27 cellular contexts compared by ENCODE assay signal in genomic region chr5:126357585-126358342, GRCh38.
DNase-seq lines count a peak whose midpoint lies in the region; ATAC-seq, FAIRE-seq and TF ChIP-seq lines count a peak whose summit lies in the region.
"Had no signal": no experiment of that assay in that cellular context is flagged by ENCODE, and none has a peak within 500 bp of the region (broad histone marks: within the 10 kb centered on the region; RNA-seq: fewer than 3 reads in every experiment).

No MANE protein-coding gene starts in this region.

- H3K36me3 Mint-ChIP-seq in activated naive CD8-positive, alpha-beta T cell treated with anti-CD3 and anti-CD28 coated beads for 36 hours: no peaks in the 10 kb centered on the region
- H3K36me3 Mint-ChIP-seq: activated naive CD8-positive, alpha-beta T cell treated with anti-CD3 and anti-CD28 coated beads, Interleukin-2, amount 10 ng/mL, durations not matched to agents 7 days and 5 days; IgD-negative memory B cell; natural killer cell had no signal

- TF ChIP-seq CTCF in KMS-11 (conservative IDR thresholded peaks at IDR 0.05; ENCODE audit: low read depth, low read length) (no peak), GM12878 (IDR thresholded peaks at IDR 0.05 in 2 of 3, conservative IDR thresholded peaks at IDR 0.05 in 1 of 3; ENCODE audit: control insufficient read depth in 2 of 3, extremely low read depth in 1 of 3, insufficient read depth in 1 of 3, low read depth in 3 of 3, low read length in 3 of 3) (no peak), upper lobe of right lung (IDR thresholded peaks at IDR 0.05) (no peak)

- H3K4me2 ChIP-seq in KMS-11: peak overlapping the region; percentile 65; the same call in 1 of the 2 replicates
- no peak overlapping the region for H3K4me2 ChIP-seq in GM12878 (ENCODE audit: control insufficient read depth, insufficient read depth)
- H3K4me2 ChIP-seq: BLaER1 had no signal

- no peaks in the 10 kb centered on the region for H3K27me3 Mint-ChIP-seq in activated naive CD8-positive, alpha-beta T cell treated with anti-CD3 and anti-CD28 coated beads for 36 hours

- CTCF ChIA-PET in GM12878 (lab: Yijun Ruan, JAX): interaction anchor here (0.7 to 12.8 kb wide), 8 partner anchors 12 to 250 kb away, joined by 3 to 136 read pairs (median 3); partner anchors contain the start of gene PHAX

- H3K4me1 ChIP-seq in KMS-11 (ENCODE audit: low read depth, poor library complexity, severe bottlenecking): peaks cover 59% of the 10 kb centered on the region
- peaks cover 15% of the 10 kb centered on the region for H3K4me1 ChIP-seq in GM12878 (ENCODE audit: control insufficient read depth, insufficient read depth, low read length)
- H3K4me1 ChIP-seq in upper lobe of right lung: peaks cover 7% of the 10 kb centered on the region
- H3K4me1 ChIP-seq: psoas muscle had no signal

- intact Hi-C loops in GM12878 (cut with micrococcal nuclease; ENCODE audit: unreplicated experiment): loop anchor here (1.0 to 10.0 kb wide), 4 partner anchors 65 to 437 kb away; partner anchors contain the start of genes GRAMD2B and PHAX
- intact Hi-C loops in upper lobe of right lung (cut with DNase I): no loop called here

- H4K20me1 ChIP-seq in KMS-11 (ENCODE audit: insufficient read depth): no peaks in the 10 kb centered on the region
- H4K20me1 ChIP-seq in GM12878 (ENCODE audit: control insufficient read depth, insufficient read depth): no peaks in the 10 kb centered on the region
- H4K20me1 ChIP-seq: BLaER1 had no signal

- RAD21 ChIA-PET in GM12878 (lab: Charles Lee; ENCODE audit: unreplicated experiment): interaction anchor here (0.6 to 3.8 kb wide), 8 partner anchors 9 to 181 kb away, joined by 3 to 20 read pairs (median 4); no protein-coding TSS in a partner anchor

- H3K9ac ChIP-seq in KMS-11 (peak overlapping the region; percentile 6; the same call in 1 of the 2 replicates), GM12878 (ENCODE audit: control insufficient read depth, insufficient read depth, low read length) (no peak overlapping the region)
- H3K9ac ChIP-seq: BLaER1 had no signal

- TF ChIP-seq RAD21 in GM12878 (IDR thresholded peaks at IDR 0.05; ENCODE audit: insufficient read depth, low read depth, low read length): no peak

- no peak for TF ChIP-seq EP300 in GM12878 (IDR thresholded peaks at IDR 0.05; ENCODE audit: borderline replicate concordance in 1 of 2, control insufficient read depth in 1 of 2, low read depth in 2 of 2, low read length in 2 of 2)

- FAIRE-seq in GM12878 (lab: Jason Lieb, UNC): no peak
- FAIRE-seq: colon had no signal

- H3K27ac Mint-ChIP-seq in activated naive CD8-positive, alpha-beta T cell treated with anti-CD3 and anti-CD28 coated beads for 36 hours: no peak overlapping the region
- H3K27ac Mint-ChIP-seq: activated CD4-positive, alpha-beta T cell treated with anti-CD3 and anti-CD28 coated beads, Interleukin-2, amount 10 ng/mL, durations not matched to agents 24 days and 14 days; activated naive CD8-positive, alpha-beta T cell treated with anti-CD3 and anti-CD28 coated beads, Interleukin-2, amount 10 ng/mL, durations not matched to agents 7 days and 5 days; IgD-negative memory B cell; natural killer cell; T-helper 2 cell treated with Interferon-gamma antibody and Interleukin-4, amounts not matched to agents 5 μg/mL and 100 μg/mL, for 36 hours had no signal

- H3K79me2 ChIP-seq in KMS-11 (ENCODE audit: insufficient read depth, low read depth) (no peaks in the 10 kb centered on the region), GM12878 (ENCODE audit: control insufficient read depth, insufficient read depth, low read length) (no peaks in the 10 kb centered on the region)

- H2AFZ ChIP-seq in KMS-11 (ENCODE audit: low read depth): no peak overlapping the region
- H2AFZ ChIP-seq in GM12878 (ENCODE audit: control insufficient read depth, low read depth, low read length): no peak overlapping the region

- no peaks in the 10 kb centered on the region for H3K9me3 Mint-ChIP-seq in activated naive CD8-positive, alpha-beta T cell treated with anti-CD3 and anti-CD28 coated beads for 36 hours
- H3K9me3 Mint-ChIP-seq: activated CD4-positive, alpha-beta T cell treated with anti-CD3 and anti-CD28 coated beads, Interleukin-2, amount 10 ng/mL, durations not matched to agents 24 days and 14 days; activated naive CD8-positive, alpha-beta T cell treated with anti-CD3 and anti-CD28 coated beads, Interleukin-2, amount 10 ng/mL, durations not matched to agents 7 days and 5 days; natural killer cell; T-helper 2 cell treated with Interferon-gamma antibody and Interleukin-4, amounts not matched to agents 5 μg/mL and 100 μg/mL, for 36 hours had no signal

- in situ Hi-C loops in GM12878 (cut with MboI): loop anchor here (10.0 kb wide), 1 partner anchor 437 kb away; no protein-coding TSS in a partner anchor

- no peak overlapping the region for H3K4me3 Mint-ChIP-seq in activated naive CD8-positive, alpha-beta T cell treated with anti-CD3 and anti-CD28 coated beads for 36 hours
- H3K4me3 Mint-ChIP-seq: activated CD4-positive, alpha-beta T cell treated with anti-CD3 and anti-CD28 coated beads, Interleukin-2, amount 10 ng/mL, durations not matched to agents 24 days and 14 days; activated naive CD8-positive, alpha-beta T cell treated with anti-CD3 and anti-CD28 coated beads, Interleukin-2, amount 10 ng/mL, durations not matched to agents 7 days and 5 days; IgD-negative memory B cell; T-helper 2 cell treated with Interferon-gamma antibody and Interleukin-4, amounts not matched to agents 5 μg/mL and 100 μg/mL, for 36 hours had no signal

- SMC1A ChIA-PET in GM12878 (lab: Charles Lee; ENCODE audit: uncharacterized antibody, unreplicated experiment): interaction anchor here (0.5 to 4.0 kb wide), 13 partner anchors 11 to 186 kb away, joined by 3 to 20 read pairs (median 5); no protein-coding TSS in a partner anchor

- TF ChIP-seq POLR2A in GM12878 (IDR thresholded peaks at IDR 0.05; ENCODE audit: low read depth, low read length): no peak

- WGBS in GM12878 (ENCODE audit: insufficient coverage, insufficient replicate concordance, low lambda C conversion rate, missing lambda C conversion rate): 54% methylated on average over 4 of the region's 4 CpGs

- POLR2A ChIA-PET in GM12878 (lab: Charles Lee): interaction anchor here (1.4 kb wide), 1 partner anchor 141 kb away, joined by 3 read pairs; no protein-coding TSS in a partner anchor

- H3K4me1 Mint-ChIP-seq in activated naive CD8-positive, alpha-beta T cell treated with anti-CD3 and anti-CD28 coated beads for 36 hours: peaks cover 12% of the 10 kb centered on the region

- H3K4me3 ChIP-seq in KMS-11 (IDR thresholded peaks at IDR 0.05; ENCODE audit: insufficient read depth, low read depth, low read length): no peak overlapping the region
- H3K4me3 ChIP-seq in GM12878: no peak overlapping the region
- no peak overlapping the region for H3K4me3 ChIP-seq in upper lobe of right lung
- H3K4me3 ChIP-seq: BLaER1, cardiac muscle cell, gastrocnemius medialis, lung, mucosa of descending colon, psoas muscle, tibial nerve had no signal

- H3K27ac ChIP-seq in KMS-11 (peak overlapping the region; percentile 10; the same call in 1 of the 2 replicates), GM12878 (ENCODE audit: control insufficient read depth, insufficient read depth) (no peak overlapping the region), upper lobe of right lung (no peak overlapping the region)
- H3K27ac ChIP-seq: BLaER1, cardiac muscle cell, gastrocnemius medialis, psoas muscle, tibial nerve had no signal

- ATAC-seq in GM12878: no peak
- ATAC-seq in upper lobe of right lung: peak; percentile 54
- no peak for ATAC-seq in HG03342 (IDR thresholded peaks at IDR 0.05; ENCODE audit: unreplicated experiment)
- ATAC-seq: gastrocnemius medialis, mucosa of descending colon, psoas muscle had no signal

- no TSS peak for BruUV-seq in GM12878 (replicated peaks; lab: Mats Ljungman, UMichigan)

- H3K27me3 ChIP-seq in KMS-11 (ENCODE audit: insufficient read depth, low read depth): no peaks in the 10 kb centered on the region
- no peaks in the 10 kb centered on the region for H3K27me3 ChIP-seq in GM12878 (replicated peaks in 1 of 2; ENCODE audit: control insufficient read depth in 2 of 2, insufficient read depth in 2 of 2, low read length in 1 of 2)
- H3K27me3 ChIP-seq in upper lobe of right lung: no peaks in the 10 kb centered on the region
- H3K27me3 ChIP-seq: BLaER1, cardiac muscle cell, gastrocnemius medialis, tibial nerve had no signal

- H3K36me3 ChIP-seq in KMS-11 (ENCODE audit: insufficient read depth) (no peaks in the 10 kb centered on the region), GM12878 (ENCODE audit: control insufficient read depth in 2 of 2, insufficient read depth in 2 of 2, low read length in 1 of 2) (no peaks in the 10 kb centered on the region), upper lobe of right lung (no peaks in the 10 kb centered on the region)
- H3K36me3 ChIP-seq: BLaER1, cardiac muscle cell, gastrocnemius medialis, tibial nerve had no signal

- no peaks in the 10 kb centered on the region for H3K9me3 ChIP-seq in GM12878 (replicated peaks; ENCODE audit: control insufficient read depth, insufficient read depth, low read length)
- no peaks in the 10 kb centered on the region for H3K9me3 ChIP-seq in upper lobe of right lung
- H3K9me3 ChIP-seq: BLaER1, gastrocnemius medialis, mucosa of descending colon, psoas muscle, tibial nerve had no signal

- DNase-seq in NOMO-1 treated with dmso at 0.1 percent for 144 hours (lab: John Stamatoyannopoulos, UW; ENCODE audit: unreplicated experiment): peak; percentile 19
- DNase-seq in GM12878 (ENCODE audit: low read depth, low spot score): no peak
- DNase-seq in upper lobe of right lung: no peak
- no peak for DNase-seq in activated naive CD8-positive, alpha-beta T cell treated with anti-CD3 and anti-CD28 coated beads for 36 hours
- no peak for DNase-seq in DMS114 treated with DMSO at 0.1 percent for 48 hours (lab: John Stamatoyannopoulos, UW; ENCODE audit: unreplicated experiment)
- DNase-seq: activated CD4-positive, alpha-beta T cell treated with anti-CD3 and anti-CD28 coated beads, Interleukin-2, amount 10 ng/mL, durations not matched to agents 24 days and 14 days; activated effector memory CD4-positive, alpha-beta T cell treated with anti-CD3 and anti-CD28 coated beads, Interleukin-2, amount 50 U/mL, for 16 hours; activated naive CD8-positive, alpha-beta T cell treated with anti-CD3 and anti-CD28 coated beads, Interleukin-2, amount 10 ng/mL, durations not matched to agents 7 days and 5 days; aorta; gastrocnemius medialis; mucosa of descending colon; natural killer cell; NCI-H187 treated with DMSO at 0.1 percent for 48 hours; NCI-H2227 treated with DMSO at 0.1 percent for 48 hours; NCI-H526; nucleus accumbens; psoas muscle; stimulated activated CD4-positive, alpha-beta T cell treated with anti-CD3 and anti-CD28 coated beads, Interleukin-4, amount 100 ng/mL, for 4 hours had no signal

TF ChIP-seq in GM12878, 131 proteins besides CTCF, POLR2A, EP300 and RAD21 (continues in another document):
- TF ChIP-seq IKZF2 (IDR thresholded peaks at IDR 0.05): 0 out of 4 replicates have a peak, but pooled peaks of 1 of the 2 experiments have one; percentile 6
